7 cellular contexts compared by ENCODE assay signal in genomic region chr1:107135466-107135865, GRCh38. TPM values are rescaled to one million over a fixed set of nuclear protein-coding genes. Genes with fewer than 3 reads are reported as not detected.
A peak's percentile ranks its signal among the peaks of the same experiment; 100 is the strongest.
DNase-seq lines count a peak whose midpoint lies in the region; ATAC-seq and TF ChIP-seq lines count a peak whose summit lies in the region.

No MANE protein-coding gene starts in this region.

- H2AFZ ChIP-seq in mesenchymal stem cell (ENCODE audit: low read depth, low read length), result no peak overlapping the region

- no peak overlapping the region for H3K4ac ChIP-seq in mesenchymal stem cell (ENCODE audit: low read depth in 1 of 2, low read length in 2 of 2)

- H3K27me3 ChIP-seq in mesenchymal stem cell (ENCODE audit: control insufficient read depth in 1 of 2, insufficient read depth in 1 of 2, low read length in 2 of 2), result no peaks in the 10 kb centered on the region

- no peak overlapping the region for H3K4me3 ChIP-seq in astrocyte of the spinal cord (ENCODE audit: low read depth, low read length)
- no peak overlapping the region for H3K4me3 ChIP-seq in mesenchymal stem cell (ENCODE audit: insufficient read depth in 1 of 2, low read depth in 1 of 2, low read length in 2 of 2)

- H2BK120ac ChIP-seq in mesenchymal stem cell (ENCODE audit: low read depth, low read length), result no peak overlapping the region

- peaks cover 4% of the 10 kb centered on the region for H3K4me1 ChIP-seq in mesenchymal stem cell (ENCODE audit: control insufficient read depth, insufficient read depth, low read depth, low read length)

- H2BK15ac ChIP-seq in mesenchymal stem cell (ENCODE audit: low read depth, poor library complexity, severe bottlenecking), result no peak overlapping the region

- no peak overlapping the region for H3K27ac ChIP-seq in mesenchymal stem cell (ENCODE audit: low read length, poor library complexity, severe bottlenecking)

- 14% methylated on average over 1 of the region's 3 CpGs for WGBS in mesenchymal stem cell

- H3K4me2 ChIP-seq in mesenchymal stem cell (ENCODE audit: low read length, poor library complexity, severe bottlenecking), result no peak overlapping the region

- no peak overlapping the region for H2AK5ac ChIP-seq in mesenchymal stem cell (ENCODE audit: low read length, severe bottlenecking)

- H3K14ac ChIP-seq in mesenchymal stem cell (ENCODE audit: low read length in 2 of 2), result no peak overlapping the region

- TF ChIP-seq CTCF in GM13976 (IDR thresholded peaks at IDR 0.05; ENCODE audit: borderline replicate concordance, control extremely low read depth, extremely low read depth, insufficient read depth, missing control alignments) (no peak), astrocyte of the spinal cord (IDR thresholded peaks at IDR 0.05; ENCODE audit: low read depth, low read length) (no peak)

- H3K18ac ChIP-seq in mesenchymal stem cell (ENCODE audit: low read depth in 1 of 2, low read length in 2 of 2), result no peak overlapping the region

- no peak overlapping the region for H3K9ac ChIP-seq in mesenchymal stem cell (ENCODE audit: low read length)

- no peak overlapping the region for H4K91ac ChIP-seq in mesenchymal stem cell (ENCODE audit: low read length)

- H3K23ac ChIP-seq in mesenchymal stem cell (ENCODE audit: low read length in 2 of 2), result no peak overlapping the region

- H2BK5ac ChIP-seq in mesenchymal stem cell (ENCODE audit: low read depth, low read length, poor library complexity, severe bottlenecking), result no peak overlapping the region

- ATAC-seq in HG03457 (IDR thresholded peaks at IDR 0.05; ENCODE audit: unreplicated experiment), result no peak

- no peak overlapping the region for H4K8ac ChIP-seq in mesenchymal stem cell (ENCODE audit: low read length)

- peak; percentile 24 for DNase-seq in GM13976 (ENCODE audit: low spot score)
- peak; percentile 57 for DNase-seq in M059J (ENCODE audit: low read depth)
- DNase-seq in astrocyte of the spinal cord (ENCODE audit: low read depth, low spot score), result peak; percentile 62
- peak; percentile 26 for DNase-seq in mesenchymal stem cell
- no peak for DNase-seq in NCI-H1436 treated with DMSO at 0.1 percent for 48 hours (lab: John Stamatoyannopoulos, UW)
- DNase-seq in activated CD8-positive, alpha-beta memory T cell treated with anti-CD3 and anti-CD28 coated beads for 24 hours, result no peak

- no peaks in the 10 kb centered on the region for H3K79me1 ChIP-seq in mesenchymal stem cell (replicated peaks; ENCODE audit: low read length, poor library complexity, severe bottlenecking)

- in situ Hi-C loops in GM13976 (cut with MboI; ENCODE audit: low sequenced_read_pairs, unreplicated experiment) (no loop called here), astrocyte of the spinal cord (cut with HindIII; ENCODE audit: low sequenced_read_pairs) (no loop called here)

- no peak overlapping the region for H2BK12ac ChIP-seq in mesenchymal stem cell (ENCODE audit: low read length in 2 of 2)

- no peaks in the 10 kb centered on the region for H3K36me3 ChIP-seq in mesenchymal stem cell (ENCODE audit: control insufficient read depth in 1 of 2, insufficient read depth in 2 of 2, low read depth in 1 of 2, low read length in 2 of 2)

- no peaks in the 10 kb centered on the region for H3K9me3 ChIP-seq in mesenchymal stem cell (ENCODE audit: control insufficient read depth, low read length)

RNA-seq across cellular contexts. Expression of gene NTNG1, which starts 5.4 kb away (rescaled TPM):
- 5.8 and 8.3 TPM in 2 replicates for total RNA-seq in M059J (2014; rRNA removed; shearing (Covaris generic))
- polyA plus RNA-seq in mesenchymal stem cell (2013, experiment 1 of 2), result not detected
- not detected for polyA plus RNA-seq in mesenchymal stem cell (2013, experiment 2 of 2)

Comparison
In these comparisons a context has a peak if more than half of its experiments do, and no peak if none do; other contexts are left out.
1. DNase-seq: peak in GM13976 (single experiment), M059J (single experiment), astrocyte of the spinal cord (single experiment) and mesenchymal stem cell (single experiment); none in NCI-H1436 treated with DMSO at 0.1 percent for 48 hours (single experiment) and activated CD8-positive, alpha-beta memory T cell treated with anti-CD3 and anti-CD28 coated beads for 24 hours (single experiment).